Comparison of ENCODE assay signal across 8 cellular contexts in genomic region chr10:13526952-13527863, GRCh38. TPM values are rescaled to one million over a fixed set of nuclear protein-coding genes. Genes with fewer than 3 reads are reported as not detected.
DNase-seq lines count a peak whose midpoint lies in the region; ATAC-seq and TF ChIP-seq lines count a peak whose summit lies in the region.

No MANE protein-coding gene starts in this region.

- DNase-seq in EL (peak; percentile 83), RWPE2 (ENCODE audit: low spot score) (no peak), fibroblast of villous mesenchyme (ENCODE audit: low read depth) (peak; percentile 44), HT-29 (ENCODE audit: low spot score) (no peak), GM13976 (ENCODE audit: low spot score) (no peak)
- no peak for DNase-seq in activated naive CD4-positive, alpha-beta T cell treated with Interleukin-2 at 50 U/mL for 16 hours

- H3K27ac ChIP-seq in RWPE2 (ENCODE audit: poor library complexity, severe bottlenecking) (peak overlapping the region; percentile 1), parathyroid adenoma (peak overlapping the region; percentile 43)

- H3K4me3 ChIP-seq in RWPE2 (ENCODE audit: severe bottlenecking) (peak overlapping the region; percentile 94), fibroblast of villous mesenchyme (ENCODE audit: low read depth, low read length) (no peak overlapping the region), parathyroid adenoma (ENCODE audit: low read depth, low read length) (peak overlapping the region; percentile 71)

- H3K36me3 ChIP-seq in RWPE2 (ENCODE audit: low read depth) (no peaks in the 10 kb centered on the region), parathyroid adenoma (ENCODE audit: control insufficient read depth, insufficient read depth, low read length) (no peaks in the 10 kb centered on the region)

- H3K27me3 ChIP-seq in RWPE2 (ENCODE audit: insufficient read depth, poor library complexity, severe bottlenecking): no peaks in the 10 kb centered on the region
- H3K27me3 ChIP-seq in parathyroid adenoma (ENCODE audit: control insufficient read depth, insufficient read depth, low read length): no peaks in the 10 kb centered on the region

- TF ChIP-seq CTCF in RWPE2 (IDR thresholded peaks at IDR 0.05; ENCODE audit: poor library complexity, severe bottlenecking): no peak
- no peak for TF ChIP-seq CTCF in fibroblast of villous mesenchyme (IDR thresholded peaks at IDR 0.05; ENCODE audit: insufficient read depth, low read depth, low read length)
- TF ChIP-seq CTCF in parathyroid adenoma (IDR thresholded peaks at IDR 0.05): no peak
- TF ChIP-seq CTCF in GM13976 (IDR thresholded peaks at IDR 0.05; ENCODE audit: borderline replicate concordance, control extremely low read depth, extremely low read depth, insufficient read depth, missing control alignments): no peak

- H3K4me1 ChIP-seq in RWPE2 (ENCODE audit: insufficient read depth, poor library complexity, severe bottlenecking): peaks cover 13% of the 10 kb centered on the region
- H3K4me1 ChIP-seq in parathyroid adenoma: peaks cover 6% of the 10 kb centered on the region

- no peaks in the 10 kb centered on the region for H3K9me3 ChIP-seq in RWPE2 (ENCODE audit: severe bottlenecking)
- no peaks in the 10 kb centered on the region for H3K9me3 ChIP-seq in parathyroid adenoma (ENCODE audit: control insufficient read depth, low read length)

- no peak overlapping the region for H3K9ac ChIP-seq in parathyroid adenoma

- in situ Hi-C loops in GM13976 (cut with MboI; ENCODE audit: low sequenced_read_pairs, unreplicated experiment): no loop called here

- ATAC-seq in RWPE2 (ENCODE audit: low read depth) (peak; percentile 75), HG03280 (IDR thresholded peaks at IDR 0.05; ENCODE audit: unreplicated experiment) (no peak)

- peak overlapping the region; percentile 87 for H2AFZ ChIP-seq in parathyroid adenoma

- H3K79me2 ChIP-seq in parathyroid adenoma: peaks cover 5% of the 10 kb centered on the region

- peak overlapping the region; percentile 91 for H3K4me2 ChIP-seq in parathyroid adenoma (ENCODE audit: low read length)

RNA-seq across cellular contexts. Expression of gene BEND7, which starts 1.6 kb away (rescaled TPM):
- total RNA-seq in fibroblast of villous mesenchyme: under 0.01 and 0.64 TPM in 2 replicates
- 0.13 and 0.31 TPM in 2 replicates for total RNA-seq in HT-29 (2014; rRNA removed; shearing (Covaris generic))

RNA-seq across cellular contexts. Expression of gene PRPF18, which starts 59.6 kb away (rescaled TPM):
- total RNA-seq in fibroblast of villous mesenchyme: 31.6 and 37.1 TPM in 2 replicates
- 15.2 and 18.3 TPM in 2 replicates for total RNA-seq in HT-29 (2014; rRNA removed; shearing (Covaris generic))

Comparison
In these comparisons a context has a peak if more than half of its experiments do, and no peak if none do; other contexts are left out.
1. DNase-seq: peak in EL (single experiment) and fibroblast of villous mesenchyme (single experiment); none in RWPE2 (single experiment), HT-29 (single experiment), activated naive CD4-positive, alpha-beta T cell treated with Interleukin-2 at 50 U/mL for 16 hours (single experiment) and GM13976 (single experiment).